In the genomic region with DNA sequence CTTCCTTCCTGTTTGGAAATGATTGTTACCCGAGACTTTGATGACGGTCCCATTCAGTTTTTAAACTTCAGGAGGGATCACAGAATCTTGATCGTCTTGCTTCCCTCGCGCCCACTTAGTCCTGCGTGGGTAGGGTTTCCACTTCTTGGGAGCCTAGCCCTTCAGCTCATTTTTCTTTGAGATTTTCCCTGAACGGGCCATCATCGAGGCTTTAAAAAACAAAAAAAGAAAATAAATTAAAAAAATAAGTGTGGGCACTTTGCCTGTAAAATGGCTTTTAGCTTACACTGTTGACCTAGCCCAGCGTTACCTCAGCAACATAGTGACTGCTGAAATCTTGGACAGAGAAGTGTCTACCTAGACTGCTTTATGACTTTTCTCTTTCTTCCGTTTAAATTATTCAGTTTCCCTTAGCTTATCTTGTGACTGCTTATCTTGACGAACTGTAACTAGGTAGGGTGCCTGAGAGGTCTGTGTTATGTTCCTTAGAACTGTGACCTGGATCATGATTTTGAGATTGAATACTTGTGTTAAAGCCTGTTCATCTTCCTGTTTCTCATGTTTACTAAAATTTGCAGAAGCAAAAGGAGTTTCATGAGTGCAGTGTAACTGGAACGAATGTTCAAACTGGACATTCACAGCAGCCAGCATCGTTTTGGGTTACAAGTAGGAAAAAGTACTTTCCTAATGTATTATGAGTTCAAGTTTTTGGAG, we compare ENCODE assay signal across 8 cellular contexts. TPM values are rescaled to one million over a fixed set of nuclear protein-coding genes. Genes with fewer than 3 reads are reported as not detected.
DNase-seq lines count a peak whose midpoint lies in the region; ATAC-seq and TF ChIP-seq lines count a peak whose summit lies in the region.

No MANE protein-coding gene starts in this region.

- H3K4me1 ChIP-seq in muscle layer of duodenum (ENCODE audit: control insufficient read depth in 1 of 2, insufficient read depth in 2 of 2, low read length in 2 of 2), result peaks cover 4 to 7% of the 10 kb centered on the region in 2 donors

- TF ChIP-seq CTCF in endothelial cell (IDR thresholded peaks at IDR 0.05; ENCODE audit: unreplicated experiment), result no peak

- peak overlapping the region; percentile 95 for H3K4me3 Mint-ChIP-seq in endothelial cell (ENCODE audit: unreplicated experiment)

- in situ Hi-C loops in SK-MEL-5 (cut with HindIII; ENCODE audit: low pct_unique_long_range_greater_than_20kb, low sequenced_read_pairs), result no loop called here

- peaks cover 8% of the 10 kb centered on the region for H3K27me3 Mint-ChIP-seq in endothelial cell (ENCODE audit: unreplicated experiment)

- peak; percentile 7 for ATAC-seq in HG02798 (IDR thresholded peaks at IDR 0.05; ENCODE audit: poor library complexity, unreplicated experiment)

- H3K36me3 ChIP-seq in muscle layer of duodenum (ENCODE audit: control insufficient read depth in 1 of 2, insufficient read depth in 2 of 2, low read length in 2 of 2), result no peaks in the 10 kb centered on the region

- H3K27ac Mint-ChIP-seq in endothelial cell (ENCODE audit: unreplicated experiment), result peak overlapping the region; percentile 96

- no peaks in the 10 kb centered on the region for H3K27me3 ChIP-seq in muscle layer of duodenum (ENCODE audit: low read depth, low read length)

- H3K36me3 Mint-ChIP-seq in endothelial cell (ENCODE audit: low read depth, unreplicated experiment), result peaks cover 6% of the 10 kb centered on the region

- peaks cover 10% of the 10 kb centered on the region for H3K4me1 Mint-ChIP-seq in endothelial cell (ENCODE audit: unreplicated experiment)

- DNase-seq in EH (ENCODE audit: low read depth), result peak; percentile 42
- peak; percentile 4 for DNase-seq in SK-MEL-5 (ENCODE audit: low read depth, low spot score)
- no peak for DNase-seq in endothelial cell (ENCODE audit: low spot score)
- no peak for DNase-seq in HK-2 (ENCODE audit: unreplicated experiment)
- DNase-seq in cortex of kidney (lab: John Stamatoyannopoulos, UW), result no peak
- no peak for DNase-seq in activated CD4-positive, alpha-beta T cell treated with anti-CD3 and anti-CD28 coated beads for 1 hour

- H3K9me3 ChIP-seq in muscle layer of duodenum (ENCODE audit: control insufficient read depth in 1 of 2, low read length in 2 of 2), result no peaks in the 10 kb centered on the region

- peak overlapping the region; percentile 93 to 94 for H3K4me3 ChIP-seq in muscle layer of duodenum (ENCODE audit: low read depth in 1 of 2, low read length in 2 of 2)

- peak overlapping the region; percentile 94 for H3K27ac ChIP-seq in muscle layer of duodenum (ENCODE audit: low read length)

- H3K9me3 Mint-ChIP-seq in endothelial cell (ENCODE audit: unreplicated experiment), result no peaks in the 10 kb centered on the region

RNA-seq across cellular contexts. Expression of a gene that starts 0.9 kb away (rescaled TPM):
- total RNA-seq in SK-MEL-5 (2014; rRNA removed; shearing (Covaris generic)), result 13.9 and 14.0 TPM in 2 replicates
- 29.1 and 36.5 TPM in 2 replicates for polyA plus RNA-seq in SK-MEL-5 (2015; cell fraction: cytosol; rRNA removed)
- 25.8 and 27.6 TPM in 2 replicates for polyA plus RNA-seq in SK-MEL-5 (2015; cell fraction: nucleus; rRNA removed)
- 35.3 TPM for total RNA-seq in endothelial cell (ENCODE audit: unreplicated experiment)

RNA-seq across cellular contexts. Expression of a gene that starts 8.3 kb away (rescaled TPM):
- total RNA-seq in SK-MEL-5 (2014; rRNA removed; shearing (Covaris generic)), result 14.6 and 16.5 TPM in 2 replicates
- 68.3 and 78.1 TPM in 2 replicates for polyA plus RNA-seq in SK-MEL-5 (2015; cell fraction: cytosol; rRNA removed)
- polyA plus RNA-seq in SK-MEL-5 (2015; cell fraction: nucleus; rRNA removed), result 25.5 and 29.3 TPM in 2 replicates
- total RNA-seq in endothelial cell (ENCODE audit: unreplicated experiment), result 46.8 TPM

RNA-seq across cellular contexts. Expression of a gene that starts 36.6 kb away (rescaled TPM):
- total RNA-seq in SK-MEL-5 (2014; rRNA removed; shearing (Covaris generic)), result 1,689 and 1,774 TPM in 2 replicates
- polyA plus RNA-seq in SK-MEL-5 (2015; cell fraction: cytosol; rRNA removed), result 1,469 and 1,516 TPM in 2 replicates
- 273 and 283 TPM in 2 replicates for polyA plus RNA-seq in SK-MEL-5 (2015; cell fraction: nucleus; rRNA removed)
- 29.1 TPM for total RNA-seq in endothelial cell (ENCODE audit: unreplicated experiment)

Comparison
In these comparisons a context has a peak if more than half of its experiments do, and no peak if none do; other contexts are left out.
1. DNase-seq: peak in EH (single experiment) and SK-MEL-5 (single experiment); none in endothelial cell (single experiment), HK-2 (single experiment), cortex of kidney (single experiment) and activated CD4-positive, alpha-beta T cell treated with anti-CD3 and anti-CD28 coated beads for 1 hour (single experiment).
2. RNA of a gene that starts 36.6 kb away (total RNA-seq): 1,689 to 1,774 TPM in SK-MEL-5; 29.1 TPM in endothelial cell (single experiment); every median in the first group is over 10 times any median in the second.